8 cellular contexts compared by ENCODE assay signal in genomic region chr11:75274716-75275115, GRCh38. TPM values are rescaled to one million over a fixed set of nuclear protein-coding genes. Genes with fewer than 3 reads are reported as not detected.
DNase-seq lines count a peak whose midpoint lies in the region; ATAC-seq and TF ChIP-seq lines count a peak whose summit lies in the region.
"Not testable (repeated sequence)": the region's sequence is repeated elsewhere in the genome, so short reads cannot be mapped to it uniquely, and the experiment has no call there.
"Had no signal": no experiment of that assay in that cellular context is flagged by ENCODE, and none has a peak within 500 bp of the region (broad histone marks: within the 10 kb centered on the region; RNA-seq: fewer than 3 reads in every experiment).

No MANE protein-coding gene starts in this region.

- H3K36me3 Mint-ChIP-seq in CD4-positive, alpha-beta T cell (ENCODE audit: low read depth) = peaks cover 54% of the 10 kb centered on the region
- H3K36me3 Mint-ChIP-seq in T-cell = peaks cover 30% of the 10 kb centered on the region
- H3K36me3 Mint-ChIP-seq in activated naive CD4-positive, alpha-beta T cell treated with anti-CD3 and anti-CD28 coated beads, Interleukin-2, amount 50 U/mL, for 24 hours; effector memory CD8-positive, alpha-beta T cell (ENCODE audit: insufficient read depth); stimulated activated effector memory CD8-positive, alpha-beta T cell treated with anti-CD3 and anti-CD28 coated beads, Interleukin-12 subunit alpha, Interleukin-12 subunit beta, amount 100 ng/mL, for 72 hours: not testable (repeated sequence)

- H3K4me3 ChIP-seq in lower lobe of right lung = not testable (repeated sequence)

- TF ChIP-seq CTCF in CD4-positive, alpha-beta T cell (IDR thresholded peaks at IDR 0.05); lower lobe of right lung (IDR thresholded peaks at IDR 0.05): not testable (repeated sequence)

- intact Hi-C loops in CD4-positive, alpha-beta T cell (cut with DNase I, micrococcal nuclease) = loop anchor here (1.0 to 10.0 kb wide), 4 partner anchors 110 to 260 kb away; partner anchors contain the start of gene GDPD5 (in 1 of the 2)
- intact Hi-C loops in lower lobe of right lung (cut with DNase I) = not testable (repeated sequence)

- H3K27me3 ChIP-seq in CD4-positive, alpha-beta T cell (ENCODE audit: control insufficient read depth, insufficient read depth, low read length); lower lobe of right lung (ENCODE audit: low read depth): not testable (repeated sequence)

- peaks cover 74% of the 10 kb centered on the region for H3K4me1 Mint-ChIP-seq in CD4-positive, alpha-beta T cell (ENCODE audit: low read depth)
- peaks cover 60 to 74% (median 66%) of the 10 kb centered on the region in 3 donors for H3K4me1 Mint-ChIP-seq in T-cell
- H3K4me1 Mint-ChIP-seq in activated naive CD4-positive, alpha-beta T cell treated with anti-CD3 and anti-CD28 coated beads, Interleukin-2, amount 50 U/mL, for 24 hours = peaks cover 70% of the 10 kb centered on the region
- peaks cover 40 to 52% of the 10 kb centered on the region in 2 donors for H3K4me1 Mint-ChIP-seq in effector memory CD8-positive, alpha-beta T cell (ENCODE audit: low read depth in 2 of 2)
- peaks cover 45% of the 10 kb centered on the region for H3K4me1 Mint-ChIP-seq in stimulated activated effector memory CD8-positive, alpha-beta T cell treated with anti-CD3 and anti-CD28 coated beads, Interleukin-12 subunit alpha, Interleukin-12 subunit beta, amount 100 ng/mL, for 72 hours

- peaks cover 99% of the 10 kb centered on the region for H3K36me3 ChIP-seq in lower lobe of right lung

- not testable (repeated sequence) for ATAC-seq in CD4-positive, alpha-beta T cell (ENCODE audit: poor library complexity); T-cell (replicated peaks in 1 of 4); effector memory CD8-positive, alpha-beta T cell (replicated peaks); lower lobe of right lung; stimulated activated effector memory CD8-positive, alpha-beta T cell treated with anti-CD3 and anti-CD28 coated beads, Interleukin-12 subunit alpha, Interleukin-12 subunit beta, amount 100 ng/mL, for 72 hours

- peaks cover 31% of the 10 kb centered on the region for H3K4me1 ChIP-seq in lower lobe of right lung

- POLR2A ChIA-PET in CD4-positive, alpha-beta T cell (lab: Charles Lee) = interaction anchor here (0.9 to 6.1 kb wide), 12 partner anchors 12 to 251 kb away, joined by 5 to 67 read pairs (median 21); partner anchors contain the start of genes ARRB1 and GDPD5
- POLR2A ChIA-PET in T-cell (lab: Charles Lee) = interaction anchor here in 1 of 2 donors (0.5 to 0.6 kb wide), 3 partner anchors 19 to 158 kb away, joined by 3 to 6 read pairs (median 3); partner anchors contain the start of gene KLHL35

- peak overlapping the region; percentile 94 for H3K27ac Mint-ChIP-seq in CD4-positive, alpha-beta T cell
- H3K27ac Mint-ChIP-seq in T-cell = peak overlapping the region; percentile 97 to 99
- H3K27ac Mint-ChIP-seq in activated naive CD4-positive, alpha-beta T cell treated with anti-CD3 and anti-CD28 coated beads, Interleukin-2, amount 50 U/mL, for 24 hours = peak overlapping the region; percentile 41
- peak overlapping the region; percentile 96 to 99 for H3K27ac Mint-ChIP-seq in effector memory CD8-positive, alpha-beta T cell
- peak overlapping the region; percentile 98 for H3K27ac Mint-ChIP-seq in stimulated activated effector memory CD8-positive, alpha-beta T cell treated with anti-CD3 and anti-CD28 coated beads, Interleukin-12 subunit alpha, Interleukin-12 subunit beta, amount 100 ng/mL, for 72 hours

- not testable (repeated sequence) for H3K9me3 Mint-ChIP-seq in CD4-positive, alpha-beta T cell; T-cell; activated naive CD4-positive, alpha-beta T cell treated with anti-CD3 and anti-CD28 coated beads, Interleukin-2, amount 50 U/mL, for 24 hours; effector memory CD8-positive, alpha-beta T cell; stimulated activated effector memory CD8-positive, alpha-beta T cell treated with anti-CD3 and anti-CD28 coated beads, Interleukin-12 subunit alpha, Interleukin-12 subunit beta, amount 100 ng/mL, for 72 hours

- peak in 1 of 10 experiments; percentile 17 for DNase-seq in CD4-positive, alpha-beta T cell
- DNase-seq in T-cell = peak in 1 of 34 experiments; percentile 2
- peak; percentile 37 for DNase-seq in activated CD8-positive, alpha-beta memory T cell treated with anti-CD3 and anti-CD28 coated beads for 24 hours
- DNase-seq in effector memory CD8-positive, alpha-beta T cell; lower lobe of right lung; stimulated activated effector memory CD8-positive, alpha-beta T cell treated with anti-CD3 and anti-CD28 coated beads, Interleukin-12 subunit alpha, Interleukin-12 subunit beta, amount 100 ng/mL, for 72 hours (ENCODE audit: low spot score in 2 of 2): not testable (repeated sequence)

- H3K4me3 Mint-ChIP-seq in CD4-positive, alpha-beta T cell; activated naive CD4-positive, alpha-beta T cell treated with anti-CD3 and anti-CD28 coated beads, Interleukin-2, amount 50 U/mL, for 24 hours; stimulated activated effector memory CD8-positive, alpha-beta T cell treated with anti-CD3 and anti-CD28 coated beads, Interleukin-12 subunit alpha, Interleukin-12 subunit beta, amount 100 ng/mL, for 72 hours: not testable (repeated sequence)
- H3K4me3 Mint-ChIP-seq in T-cell = peak overlapping the region in 1 of 3 donors; percentile 56
- H3K4me3 Mint-ChIP-seq in effector memory CD8-positive, alpha-beta T cell = peak overlapping the region in 1 of 2 donors; percentile 31

- not testable (repeated sequence) for H3K27me3 Mint-ChIP-seq in CD4-positive, alpha-beta T cell; T-cell; activated naive CD4-positive, alpha-beta T cell treated with anti-CD3 and anti-CD28 coated beads, Interleukin-2, amount 50 U/mL, for 24 hours; effector memory CD8-positive, alpha-beta T cell

- not testable (repeated sequence) for H3K9me3 ChIP-seq in CD4-positive, alpha-beta T cell (ENCODE audit: control insufficient read depth, low read length); lower lobe of right lung

- peak overlapping the region; percentile 62 for H3K27ac ChIP-seq in CD4-positive, alpha-beta T cell (ENCODE audit: low read depth, low read length)
- H3K27ac ChIP-seq in lower lobe of right lung = peak overlapping the region; percentile 67

- CTCF ChIA-PET in CD4-positive, alpha-beta T cell (lab: Charles Lee) = interaction anchor here (0.8 to 7.1 kb wide), 3 partner anchors 26 to 252 kb away, joined by 3 to 40 read pairs (median 22); no protein-coding TSS in a partner anchor
- CTCF ChIA-PET in T-cell (lab: Charles Lee) = interaction anchor here (1.0 to 4.1 kb wide), 12 partner anchors 18 to 259 kb away, joined by 3 to 32 read pairs (median 5); no protein-coding TSS in a partner anchor

RNA-seq across cellular contexts. Expression of gene TPBGL, which starts 34.1 kb away (rescaled TPM):
- under 1 TPM; 0.78 to 0.80 TPM for total RNA-seq in CD4-positive, alpha-beta T cell
- total RNA-seq in T-cell (under 1 TPM; 0.13 to 0.59 (median 0.47) TPM), lower lobe of right lung (0.47 TPM)
- total RNA-seq: RPMI7951 had no signal

Comparison
In these comparisons a context has a peak if more than half of its experiments do, and no peak if none do; other contexts are left out.
1. H3K27ac Mint-ChIP-seq: peak in every context shown above with its lines; median percentile 98 in T-cell; 98 in stimulated activated effector memory CD8-positive, alpha-beta T cell treated with anti-CD3 and anti-CD28 coated beads, Interleukin-12 subunit alpha, Interleukin-12 subunit beta, amount 100 ng/mL, for 72 hours; 98 in effector memory CD8-positive, alpha-beta T cell; 94 in CD4-positive, alpha-beta T cell; 41 in activated naive CD4-positive, alpha-beta T cell treated with anti-CD3 and anti-CD28 coated beads, Interleukin-2, amount 50 U/mL, for 24 hours.